ENCODE assay signal across 13 cellular contexts in the genomic region with DNA sequence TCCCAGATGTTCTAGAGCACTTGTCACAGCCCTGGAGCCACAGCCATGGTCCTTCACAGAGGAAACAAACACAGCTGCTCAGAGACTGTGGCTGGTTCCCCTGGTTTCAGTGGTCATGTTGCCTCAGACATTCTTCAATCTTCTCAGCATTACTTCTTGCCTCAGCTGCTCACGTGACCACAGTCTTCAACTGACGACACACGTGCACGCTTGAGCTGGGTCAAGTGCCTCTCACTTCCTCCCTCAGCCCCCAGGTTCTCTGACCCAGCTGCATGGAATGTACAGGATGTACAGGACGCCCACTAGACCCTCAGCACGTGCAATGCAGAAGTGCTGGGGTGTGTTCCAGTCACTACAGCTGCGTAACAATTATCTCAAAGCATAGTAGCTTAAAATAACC.
DNase-seq lines count a peak whose midpoint lies in the region; ATAC-seq, FAIRE-seq and TF ChIP-seq lines count a peak whose summit lies in the region.
"Had no signal": no experiment of that assay in that cellular context is flagged by ENCODE, and none has a peak within 500 bp of the region (broad histone marks: within the 10 kb centered on the region; RNA-seq: fewer than 3 reads in every experiment).

No MANE protein-coding gene starts in this region.

- H3K27ac ChIP-seq in KMS-11 = peak overlapping the region; percentile 88
- H3K27ac ChIP-seq: uterus had no signal

- H2AFZ ChIP-seq in KMS-11 (ENCODE audit: low read depth) = peak overlapping the region; percentile 20; the same call in 1 of the 2 replicates

- no peaks in the 10 kb centered on the region for H3K27me3 ChIP-seq in KMS-11 (ENCODE audit: insufficient read depth, low read depth)
- H3K27me3 ChIP-seq in BE2C = no peaks in the 10 kb centered on the region
- H3K27me3 ChIP-seq: uterus had no signal

- no peak for TF ChIP-seq POLR2A in GM12891 (IDR thresholded peaks at IDR 0.05; ENCODE audit: low read depth, low read length)

- H3K4me1 ChIP-seq in KMS-11 (ENCODE audit: low read depth, poor library complexity, severe bottlenecking) = peaks cover 38% of the 10 kb centered on the region
- no peaks in the 10 kb centered on the region for H3K4me1 ChIP-seq in BE2C
- H3K4me1 ChIP-seq: uterus had no signal

- no peaks in the 10 kb centered on the region for H3K36me3 Mint-ChIP-seq in immature natural killer cell
- no peaks in the 10 kb centered on the region for H3K36me3 Mint-ChIP-seq in endothelial cell (ENCODE audit: low read depth, unreplicated experiment)
- H3K36me3 Mint-ChIP-seq: T-cell had no signal

- H3K4me3 Mint-ChIP-seq in immature natural killer cell (peak overlapping the region; percentile 48 to 81 (median 74)), endothelial cell (ENCODE audit: unreplicated experiment) (no peak overlapping the region)
- H3K4me3 Mint-ChIP-seq: T-cell had no signal

- ATAC-seq in GM21528 (IDR thresholded peaks at IDR 0.05; ENCODE audit: low FRiP score, unreplicated experiment) = peak; percentile 76

- H3K27me3 Mint-ChIP-seq in immature natural killer cell (ENCODE audit: low read depth in 3 of 3) = peaks cover 10 to 25% (median 14%) of the 10 kb centered on the region in 3 donors
- peaks cover 2% of the 10 kb centered on the region for H3K27me3 Mint-ChIP-seq in endothelial cell (ENCODE audit: unreplicated experiment)

- no peaks in the 10 kb centered on the region for H3K36me3 ChIP-seq in KMS-11 (ENCODE audit: insufficient read depth)
- no peaks in the 10 kb centered on the region for H3K36me3 ChIP-seq in BE2C
- H3K36me3 ChIP-seq: uterus had no signal

- H3K9me3 ChIP-seq in BE2C = no peaks in the 10 kb centered on the region
- H3K9me3 ChIP-seq: uterus had no signal

- H4K20me1 ChIP-seq in KMS-11 (ENCODE audit: insufficient read depth) = no peaks in the 10 kb centered on the region

- H3K27ac Mint-ChIP-seq in immature natural killer cell = peak overlapping the region; percentile 95 to 99 (median 98)
- H3K27ac Mint-ChIP-seq in endothelial cell (ENCODE audit: unreplicated experiment) = no peak overlapping the region

- no peaks in the 10 kb centered on the region for H3K9me3 Mint-ChIP-seq in immature natural killer cell
- no peaks in the 10 kb centered on the region for H3K9me3 Mint-ChIP-seq in endothelial cell (ENCODE audit: unreplicated experiment)

- no peak for DNase-seq in GM12891 (ENCODE audit: insufficient read length, low spot score)
- peak; percentile 81 to 87 (median 86) for DNase-seq in immature natural killer cell
- no peak for DNase-seq in BE2C
- no peak for DNase-seq in amniotic stem cell (lab: John Stamatoyannopoulos, UW)
- DNase-seq in glomerular visceral epithelial cell (ENCODE audit: extremely low spot score) = no peak
- DNase-seq in endothelial cell (ENCODE audit: low spot score) = no peak
- DNase-seq: DMS79 treated with DMSO at 0.1 percent for 48 hours, NCI-H187 treated with DMSO at 0.1 percent for 48 hours, uterus had no signal

- peaks cover 68 to 70% of the 10 kb centered on the region in 2 donors for H3K4me1 Mint-ChIP-seq in immature natural killer cell
- H3K4me1 Mint-ChIP-seq in endothelial cell (ENCODE audit: unreplicated experiment) = no peaks in the 10 kb centered on the region

- no peak for FAIRE-seq in GM12891 (lab: Jason Lieb, UNC)
- FAIRE-seq: H54 had no signal

- no peak overlapping the region for H3K4me3 ChIP-seq in KMS-11 (IDR thresholded peaks at IDR 0.05; ENCODE audit: insufficient read depth, low read depth, low read length)
- H3K4me3 ChIP-seq in BE2C (ENCODE audit: low read depth, low read length) = no peak overlapping the region
- H3K4me3 ChIP-seq: uterus had no signal

- peak overlapping the region; percentile 56; the same call in 1 of the 2 replicates for H3K9ac ChIP-seq in KMS-11

- H3K79me2 ChIP-seq in KMS-11 (ENCODE audit: insufficient read depth, low read depth) = no peaks in the 10 kb centered on the region

- peak overlapping the region; percentile 97 for H3K4me2 ChIP-seq in KMS-11

- no peak for TF ChIP-seq CTCF in KMS-11 (conservative IDR thresholded peaks at IDR 0.05; ENCODE audit: low read depth, low read length)
- TF ChIP-seq CTCF in BE2C (IDR thresholded peaks at IDR 0.05; ENCODE audit: low read depth, low read length) = no peak
- TF ChIP-seq CTCF in endothelial cell (IDR thresholded peaks at IDR 0.05; ENCODE audit: unreplicated experiment) = no peak

TF ChIP-seq in GM12891, 5 proteins besides CTCF, POLR2A, EP300 and RAD21:
- TF ChIP-seq POU2F2 (IDR thresholded peaks at IDR 0.05; ENCODE audit: low read depth, low read length) = no peak
- no peak for TF ChIP-seq PAX5 (IDR thresholded peaks at IDR 0.05; ENCODE audit: insufficient read depth, low read length, severe bottlenecking)
- TF ChIP-seq TAF1 (IDR thresholded peaks at IDR 0.05; ENCODE audit: low read depth, low read length) = no peak
- TF ChIP-seq POLR2AphosphoS5 (IDR thresholded peaks at IDR 0.05; ENCODE audit: low read depth, low read length) = no peak
- peak; percentile 59 for TF ChIP-seq SPI1 (IDR thresholded peaks at IDR 0.05; ENCODE audit: low read depth, low read length)

Comparison
In these comparisons a context has a peak if more than half of its experiments do, and no peak if none do; other contexts are left out.
1. DNase-seq: peak in immature natural killer cell (3 of 3); none in GM12891 (single experiment), BE2C (single experiment), amniotic stem cell (single experiment), glomerular visceral epithelial cell (single experiment) and endothelial cell (single experiment).